27 cellular contexts compared by ENCODE assay signal in genomic region chrX:92351531-92351930, GRCh38.
"Had no signal": no experiment of that assay in that cellular context is flagged by ENCODE, and none has a peak within 500 bp of the region (broad histone marks: within the 10 kb centered on the region; RNA-seq: fewer than 3 reads in every experiment).

No MANE protein-coding gene starts in this region.

- H3K4me3 Mint-ChIP-seq: dendritic cell treated with granulocyte-macrophage colony-stimulating factor and Interleukin-4, amounts not matched to agents 40 ng/mL and 50 ng/mL, for 4 days; effector memory CD8-positive, alpha-beta T cell; endodermal cell; memory B cell; naive B cell; naive thymus-derived CD8-positive, alpha-beta T cell had no signal

- H3K9me3 ChIP-seq: colonic mucosa, esophagus squamous epithelium, gastrocnemius medialis, heart right ventricle, left lung, lower lobe of right lung, mucosa of descending colon had no signal

- H3K4me1 ChIP-seq: colonic mucosa, esophagus squamous epithelium, gastrocnemius medialis, heart right ventricle, left lung, lower lobe of right lung had no signal

- H3K27me3 ChIP-seq: colonic mucosa, esophagus squamous epithelium, gastrocnemius medialis, heart right ventricle, left lung had no signal

- H3K27me3 Mint-ChIP-seq: dendritic cell treated with granulocyte-macrophage colony-stimulating factor and Interleukin-4, amounts not matched to agents 40 ng/mL and 50 ng/mL, for 4 days; effector memory CD8-positive, alpha-beta T cell; memory B cell; naive B cell; naive thymus-derived CD8-positive, alpha-beta T cell had no signal

- H3K36me3 Mint-ChIP-seq: memory B cell; naive B cell; naive thymus-derived CD8-positive, alpha-beta T cell had no signal

- FAIRE-seq: islet of Langerhans, keratinocyte had no signal

- H3K27ac ChIP-seq: colonic mucosa, epithelial cell of prostate, esophagus squamous epithelium, gastrocnemius medialis, heart right ventricle, left lung, lower lobe of right lung had no signal

- H3K27ac Mint-ChIP-seq: dendritic cell treated with granulocyte-macrophage colony-stimulating factor and Interleukin-4, amounts not matched to agents 40 ng/mL and 50 ng/mL, for 4 days; effector memory CD8-positive, alpha-beta T cell; endodermal cell; memory B cell; naive B cell; naive thymus-derived CD8-positive, alpha-beta T cell had no signal

- DNase-seq: colonic mucosa; cortex of kidney; effector CD8-positive, alpha-beta T cell; effector memory CD8-positive, alpha-beta T cell; endodermal cell; erythroblast; esophagus squamous epithelium; foreskin fibroblast; gastrocnemius medialis; glutamatergic neuron; head of caudate nucleus; heart right ventricle; hippocampal formation; left cardiac atrium; left lung; left ventricle myocardium superior; lower lobe of right lung; mesendoderm; mucosa of descending colon; naive B cell; naive thymus-derived CD8-positive, alpha-beta T cell had no signal

- H3K9me3 Mint-ChIP-seq: dendritic cell treated with granulocyte-macrophage colony-stimulating factor and Interleukin-4, amounts not matched to agents 40 ng/mL and 50 ng/mL, for 4 days; effector memory CD8-positive, alpha-beta T cell; endodermal cell; memory B cell; naive B cell; naive thymus-derived CD8-positive, alpha-beta T cell had no signal

- ATAC-seq: effector memory CD8-positive, alpha-beta T cell; esophagus mucosa; gastrocnemius medialis; heart right ventricle; left cardiac atrium; left lung; left ventricle myocardium superior; lower lobe of right lung; mucosa of descending colon; naive thymus-derived CD8-positive, alpha-beta T cell had no signal

- H3K36me3 ChIP-seq: colonic mucosa, esophagus squamous epithelium, gastrocnemius medialis, heart right ventricle, left lung, lower lobe of right lung had no signal

- H3K4me1 Mint-ChIP-seq: endodermal cell; memory B cell; naive B cell; naive thymus-derived CD8-positive, alpha-beta T cell had no signal

- H3K4me3 ChIP-seq: colonic mucosa, esophagus squamous epithelium, gastrocnemius medialis, heart right ventricle, left lung, lower lobe of right lung, mucosa of descending colon had no signal
